In genomic region chr9:72304538-72304937, GRCh38 we compare ENCODE assay signal across 9 cellular contexts.
DNase-seq lines count a peak whose midpoint lies in the region; ATAC-seq and TF ChIP-seq lines count a peak whose summit lies in the region.
"Had no signal": no experiment of that assay in that cellular context is flagged by ENCODE, and none has a peak within 500 bp of the region (broad histone marks: within the 10 kb centered on the region; RNA-seq: fewer than 3 reads in every experiment).

No MANE protein-coding gene starts in this region.

- intact Hi-C loops in upper lobe of right lung (cut with DNase I): loop anchor here (10.0 kb wide), 1 partner anchor 60 kb away; the partner anchor contains the start of gene ZFAND5

- no peak for TF ChIP-seq CTCF in choroid plexus epithelial cell (conservative IDR thresholded peaks at IDR 0.05; ENCODE audit: low read depth, low read length)
- TF ChIP-seq CTCF in upper lobe of right lung (IDR thresholded peaks at IDR 0.05): no peak

- no peak for ATAC-seq in activated naive CD8-positive, alpha-beta T cell treated with anti-CD3 and anti-CD28 coated beads, Interleukin-2, amount 50 U/mL, for 24 hours
- no peak for ATAC-seq in upper lobe of right lung

- H3K27me3 ChIP-seq in muscle layer of colon (ENCODE audit: control insufficient read depth in 1 of 2, insufficient read depth in 2 of 2, low read length in 2 of 2) (no peaks in the 10 kb centered on the region), upper lobe of right lung (no peaks in the 10 kb centered on the region), MG63 (no peaks in the 10 kb centered on the region)

- H3K27ac Mint-ChIP-seq in activated naive CD8-positive, alpha-beta T cell treated with anti-CD3 and anti-CD28 coated beads, Interleukin-2, amount 50 U/mL, for 24 hours: peak overlapping the region; percentile 59
- no peak overlapping the region for H3K27ac Mint-ChIP-seq in activated naive CD8-positive, alpha-beta T cell treated with anti-CD3 and anti-CD28 coated beads for 36 hours

- peak overlapping the region; percentile 54 for H3K4me3 ChIP-seq in choroid plexus epithelial cell (ENCODE audit: low read depth, low read length)
- peak overlapping the region in 1 of 2 donors; percentile 60 for H3K4me3 ChIP-seq in muscle layer of colon (ENCODE audit: low read depth in 1 of 2, low read length in 2 of 2)
- peak overlapping the region; percentile 43 for H3K4me3 ChIP-seq in upper lobe of right lung
- no peak overlapping the region for H3K4me3 ChIP-seq in MG63

- H3K36me3 Mint-ChIP-seq in activated naive CD8-positive, alpha-beta T cell treated with anti-CD3 and anti-CD28 coated beads, Interleukin-2, amount 50 U/mL, for 24 hours (ENCODE audit: low read depth): no peaks in the 10 kb centered on the region
- no peaks in the 10 kb centered on the region for H3K36me3 Mint-ChIP-seq in activated naive CD8-positive, alpha-beta T cell treated with anti-CD3 and anti-CD28 coated beads for 36 hours

- H3K9me3 Mint-ChIP-seq in activated naive CD8-positive, alpha-beta T cell treated with anti-CD3 and anti-CD28 coated beads, Interleukin-2, amount 50 U/mL, for 24 hours: peaks cover 5% of the 10 kb centered on the region
- H3K9me3 Mint-ChIP-seq in activated naive CD8-positive, alpha-beta T cell treated with anti-CD3 and anti-CD28 coated beads for 36 hours: no peaks in the 10 kb centered on the region

- H3K36me3 ChIP-seq in muscle layer of colon (ENCODE audit: insufficient read depth, low read length) (no peaks in the 10 kb centered on the region), upper lobe of right lung (no peaks in the 10 kb centered on the region), MG63 (no peaks in the 10 kb centered on the region)

- peaks cover 13% of the 10 kb centered on the region for H3K4me1 ChIP-seq in muscle layer of colon (ENCODE audit: insufficient read depth, low read length)
- peaks cover 21% of the 10 kb centered on the region for H3K4me1 ChIP-seq in upper lobe of right lung

- H3K27ac ChIP-seq in muscle layer of colon (ENCODE audit: low read depth, low read length) (peak overlapping the region; percentile 70), upper lobe of right lung (peak overlapping the region; percentile 93)

- DNase-seq in activated naive CD8-positive, alpha-beta T cell treated with anti-CD3 and anti-CD28 coated beads, Interleukin-2, amount 50 U/mL, for 24 hours: no peak
- DNase-seq in activated naive CD8-positive, alpha-beta T cell treated with anti-CD3 and anti-CD28 coated beads for 36 hours: no peak
- no peak for DNase-seq in choroid plexus epithelial cell (ENCODE audit: low read depth)
- DNase-seq in upper lobe of right lung: no peak
- DNase-seq in DMS 273 treated with DMSO at 0.1 percent for 48 hours (lab: John Stamatoyannopoulos, UW): no peak
- no peak for DNase-seq in MG63
- no peak for DNase-seq in HCEC 1CT
- DNase-seq: activated CD4-positive, alpha-beta T cell treated with anti-CD3 and anti-CD28 coated beads for 1 hour had no signal

- H3K4me3 Mint-ChIP-seq in activated naive CD8-positive, alpha-beta T cell treated with anti-CD3 and anti-CD28 coated beads, Interleukin-2, amount 50 U/mL, for 24 hours: peak overlapping the region; percentile 15
- no peak overlapping the region for H3K4me3 Mint-ChIP-seq in activated naive CD8-positive, alpha-beta T cell treated with anti-CD3 and anti-CD28 coated beads for 36 hours

- H3K9ac ChIP-seq in muscle layer of colon (ENCODE audit: low read length): peak overlapping the region; percentile 85

- H3K27me3 Mint-ChIP-seq in activated naive CD8-positive, alpha-beta T cell treated with anti-CD3 and anti-CD28 coated beads, Interleukin-2, amount 50 U/mL, for 24 hours: peaks cover 4% of the 10 kb centered on the region
- H3K27me3 Mint-ChIP-seq in activated naive CD8-positive, alpha-beta T cell treated with anti-CD3 and anti-CD28 coated beads for 36 hours: no peaks in the 10 kb centered on the region

- peaks cover 30% of the 10 kb centered on the region for H3K4me1 Mint-ChIP-seq in activated naive CD8-positive, alpha-beta T cell treated with anti-CD3 and anti-CD28 coated beads, Interleukin-2, amount 50 U/mL, for 24 hours
- H3K4me1 Mint-ChIP-seq in activated naive CD8-positive, alpha-beta T cell treated with anti-CD3 and anti-CD28 coated beads for 36 hours: peaks cover 14% of the 10 kb centered on the region

- H3K9me3 ChIP-seq in muscle layer of colon (ENCODE audit: low read length) (no peaks in the 10 kb centered on the region), upper lobe of right lung (no peaks in the 10 kb centered on the region), MG63 (no peaks in the 10 kb centered on the region)
